Comparison of ENCODE assay signal across 1 cellular context in the genomic region with DNA sequence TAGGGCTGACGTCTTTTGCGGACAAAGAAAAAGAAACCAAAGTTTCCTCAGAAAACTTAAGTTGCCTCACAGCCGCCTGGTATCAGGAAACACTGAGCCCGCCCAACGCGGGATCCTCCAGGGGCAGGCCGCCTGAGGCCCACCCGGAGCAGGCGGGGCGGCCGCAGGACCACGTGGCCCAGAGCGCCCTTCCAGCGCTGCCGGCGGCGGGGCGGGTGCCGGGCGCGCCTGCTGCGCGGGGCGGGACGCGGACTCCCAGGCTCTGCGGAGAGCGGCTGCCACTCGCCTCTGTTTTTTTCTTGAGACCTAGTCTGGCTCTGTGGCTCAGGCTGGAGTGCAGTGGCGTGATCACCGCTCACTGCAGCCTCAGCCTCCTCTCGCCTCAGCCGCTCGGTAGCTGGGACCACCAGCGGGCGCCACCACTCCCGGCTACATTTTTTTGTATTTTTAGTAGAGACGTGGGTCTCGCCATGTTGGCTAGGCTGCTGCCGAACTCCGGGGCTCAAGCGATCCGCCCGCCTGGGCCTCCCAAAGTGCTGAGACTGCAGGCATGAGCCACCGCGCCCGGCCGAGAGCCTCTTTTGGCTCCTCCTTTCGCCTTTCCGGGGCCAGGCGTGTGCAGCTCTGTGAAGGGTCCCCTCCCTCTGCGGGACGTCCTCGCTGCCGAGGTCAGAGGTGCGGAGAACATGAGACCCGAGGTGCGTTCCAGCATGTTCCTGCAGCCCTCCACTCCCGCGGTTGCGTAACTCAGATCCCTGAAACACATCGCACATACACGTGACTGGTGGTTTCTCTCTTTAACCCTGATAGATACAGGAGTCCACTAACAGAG.
A peak's percentile ranks its signal among the peaks of the same experiment; 100 is the strongest.
TF ChIP-seq lines count a peak whose summit lies in the region.

No MANE protein-coding gene starts in this region.

TF ChIP-seq in HepG2, 621 proteins besides CTCF, POLR2A, EP300 and RAD21 (continued from another document and continues in another):
- TF ChIP-seq, protein P1, sequence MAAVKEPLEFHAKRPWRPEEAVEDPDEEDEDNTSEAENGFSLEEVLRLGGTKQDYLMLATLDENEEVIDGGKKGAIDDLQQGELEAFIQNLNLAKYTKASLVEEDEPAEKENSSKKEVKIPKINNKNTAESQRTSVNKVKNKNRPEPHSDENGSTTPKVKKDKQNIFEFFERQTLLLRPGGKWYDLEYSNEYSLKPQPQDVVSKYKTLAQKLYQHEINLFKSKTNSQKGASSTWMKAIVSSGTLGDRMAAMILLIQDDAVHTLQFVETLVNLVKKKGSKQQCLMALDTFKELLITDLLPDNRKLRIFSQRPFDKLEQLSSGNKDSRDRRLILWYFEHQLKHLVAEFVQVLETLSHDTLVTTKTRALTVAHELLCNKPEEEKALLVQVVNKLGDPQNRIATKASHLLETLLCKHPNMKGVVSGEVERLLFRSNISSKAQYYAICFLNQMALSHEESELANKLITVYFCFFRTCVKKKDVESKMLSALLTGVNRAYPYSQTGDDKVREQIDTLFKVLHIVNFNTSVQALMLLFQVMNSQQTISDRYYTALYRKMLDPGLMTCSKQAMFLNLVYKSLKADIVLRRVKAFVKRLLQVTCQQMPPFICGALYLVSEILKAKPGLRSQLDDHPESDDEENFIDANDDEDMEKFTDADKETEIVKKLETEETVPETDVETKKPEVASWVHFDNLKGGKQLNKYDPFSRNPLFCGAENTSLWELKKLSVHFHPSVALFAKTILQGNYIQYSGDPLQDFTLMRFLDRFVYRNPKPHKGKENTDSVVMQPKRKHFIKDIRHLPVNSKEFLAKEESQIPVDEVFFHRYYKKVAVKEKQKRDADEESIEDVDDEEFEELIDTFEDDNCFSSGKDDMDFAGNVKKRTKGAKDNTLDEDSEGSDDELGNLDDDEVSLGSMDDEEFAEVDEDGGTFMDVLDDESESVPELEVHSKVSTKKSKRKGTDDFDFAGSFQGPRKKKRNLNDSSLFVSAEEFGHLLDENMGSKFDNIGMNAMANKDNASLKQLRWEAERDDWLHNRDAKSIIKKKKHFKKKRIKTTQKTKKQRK (IDR thresholded peaks at IDR 0.05; ENCODE audit: low read length): no peak
- TF ChIP-seq ARHGAP35 (CRISPR knock-in tag; IDR thresholded peaks at IDR 0.05; ENCODE audit: borderline replicate concordance): peak; percentile 98
- TF ChIP-seq ZNF572 (CRISPR knock-in tag; IDR thresholded peaks at IDR 0.05): no peak
- peak; percentile 89 for TF ChIP-seq RCOR2 (CRISPR knock-in tag; IDR thresholded peaks at IDR 0.05)
- TF ChIP-seq ARNT (IDR thresholded peaks at IDR 0.05): no peak
- peak; percentile 98; the same call in 1 of the 2 replicates for TF ChIP-seq ZNF598 (CRISPR knock-in tag; IDR thresholded peaks at IDR 0.05; ENCODE audit: borderline replicate concordance)
- peak; percentile 87; the same call in 1 of the 2 replicates for TF ChIP-seq ZNF672 (CRISPR knock-in tag; IDR thresholded peaks at IDR 0.05)
- no peak for TF ChIP-seq HNRNPH1 (optimal IDR thresholded peaks at IDR 0.05; ENCODE audit: low read depth, low read length)
- TF ChIP-seq ZNF12 (CRISPR knock-in tag; IDR thresholded peaks at IDR 0.05): peak; percentile 88; the same call in 1 of the 2 replicates
- TF ChIP-seq, protein P2, sequence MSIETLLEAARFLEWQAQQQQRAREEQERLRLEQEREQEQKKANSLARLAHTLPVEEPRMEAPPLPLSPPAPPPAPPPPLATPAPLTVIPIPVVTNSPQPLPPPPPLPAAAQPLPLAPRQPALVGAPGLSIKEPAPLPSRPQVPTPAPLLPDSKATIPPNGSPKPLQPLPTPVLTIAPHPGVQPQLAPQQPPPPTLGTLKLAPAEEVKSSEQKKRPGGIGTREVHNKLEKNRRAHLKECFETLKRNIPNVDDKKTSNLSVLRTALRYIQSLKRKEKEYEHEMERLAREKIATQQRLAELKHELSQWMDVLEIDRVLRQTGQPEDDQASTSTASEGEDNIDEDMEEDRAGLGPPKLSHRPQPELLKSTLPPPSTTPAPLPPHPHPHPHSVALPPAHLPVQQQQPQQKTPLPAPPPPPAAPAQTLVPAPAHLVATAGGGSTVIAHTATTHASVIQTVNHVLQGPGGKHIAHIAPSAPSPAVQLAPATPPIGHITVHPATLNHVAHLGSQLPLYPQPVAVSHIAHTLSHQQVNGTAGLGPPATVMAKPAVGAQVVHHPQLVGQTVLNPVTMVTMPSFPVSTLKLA (IDR thresholded peaks at IDR 0.05): peak; percentile 76
- TF ChIP-seq TCF7 (IDR thresholded peaks at IDR 0.05; ENCODE audit: low read depth): 0 out of 2 replicates have a peak, but pooled peaks have one; percentile 10
- peak; percentile 97 for TF ChIP-seq ZNF614 (CRISPR knock-in tag; IDR thresholded peaks at IDR 0.05; ENCODE audit: borderline replicate concordance)
- TF ChIP-seq, protein P3, sequence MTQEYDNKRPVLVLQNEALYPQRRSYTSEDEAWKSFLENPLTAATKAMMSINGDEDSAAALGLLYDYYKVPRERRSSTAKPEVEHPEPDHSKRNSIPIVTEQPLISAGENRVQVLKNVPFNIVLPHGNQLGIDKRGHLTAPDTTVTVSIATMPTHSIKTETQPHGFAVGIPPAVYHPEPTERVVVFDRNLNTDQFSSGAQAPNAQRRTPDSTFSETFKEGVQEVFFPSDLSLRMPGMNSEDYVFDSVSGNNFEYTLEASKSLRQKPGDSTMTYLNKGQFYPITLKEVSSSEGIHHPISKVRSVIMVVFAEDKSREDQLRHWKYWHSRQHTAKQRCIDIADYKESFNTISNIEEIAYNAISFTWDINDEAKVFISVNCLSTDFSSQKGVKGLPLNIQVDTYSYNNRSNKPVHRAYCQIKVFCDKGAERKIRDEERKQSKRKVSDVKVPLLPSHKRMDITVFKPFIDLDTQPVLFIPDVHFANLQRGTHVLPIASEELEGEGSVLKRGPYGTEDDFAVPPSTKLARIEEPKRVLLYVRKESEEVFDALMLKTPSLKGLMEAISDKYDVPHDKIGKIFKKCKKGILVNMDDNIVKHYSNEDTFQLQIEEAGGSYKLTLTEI (CRISPR knock-in tag; conservative IDR thresholded peaks at IDR 0.05): no peak; the same call in 1 of the 2 replicates
- TF ChIP-seq, protein P4, sequence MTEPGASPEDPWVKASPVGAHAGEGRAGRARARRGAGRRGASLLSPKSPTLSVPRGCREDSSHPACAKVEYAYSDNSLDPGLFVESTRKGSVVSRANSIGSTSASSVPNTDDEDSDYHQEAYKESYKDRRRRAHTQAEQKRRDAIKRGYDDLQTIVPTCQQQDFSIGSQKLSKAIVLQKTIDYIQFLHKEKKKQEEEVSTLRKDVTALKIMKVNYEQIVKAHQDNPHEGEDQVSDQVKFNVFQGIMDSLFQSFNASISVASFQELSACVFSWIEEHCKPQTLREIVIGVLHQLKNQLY (CRISPR knock-in tag; IDR thresholded peaks at IDR 0.05): peak; percentile 97
- TF ChIP-seq, protein P5, sequence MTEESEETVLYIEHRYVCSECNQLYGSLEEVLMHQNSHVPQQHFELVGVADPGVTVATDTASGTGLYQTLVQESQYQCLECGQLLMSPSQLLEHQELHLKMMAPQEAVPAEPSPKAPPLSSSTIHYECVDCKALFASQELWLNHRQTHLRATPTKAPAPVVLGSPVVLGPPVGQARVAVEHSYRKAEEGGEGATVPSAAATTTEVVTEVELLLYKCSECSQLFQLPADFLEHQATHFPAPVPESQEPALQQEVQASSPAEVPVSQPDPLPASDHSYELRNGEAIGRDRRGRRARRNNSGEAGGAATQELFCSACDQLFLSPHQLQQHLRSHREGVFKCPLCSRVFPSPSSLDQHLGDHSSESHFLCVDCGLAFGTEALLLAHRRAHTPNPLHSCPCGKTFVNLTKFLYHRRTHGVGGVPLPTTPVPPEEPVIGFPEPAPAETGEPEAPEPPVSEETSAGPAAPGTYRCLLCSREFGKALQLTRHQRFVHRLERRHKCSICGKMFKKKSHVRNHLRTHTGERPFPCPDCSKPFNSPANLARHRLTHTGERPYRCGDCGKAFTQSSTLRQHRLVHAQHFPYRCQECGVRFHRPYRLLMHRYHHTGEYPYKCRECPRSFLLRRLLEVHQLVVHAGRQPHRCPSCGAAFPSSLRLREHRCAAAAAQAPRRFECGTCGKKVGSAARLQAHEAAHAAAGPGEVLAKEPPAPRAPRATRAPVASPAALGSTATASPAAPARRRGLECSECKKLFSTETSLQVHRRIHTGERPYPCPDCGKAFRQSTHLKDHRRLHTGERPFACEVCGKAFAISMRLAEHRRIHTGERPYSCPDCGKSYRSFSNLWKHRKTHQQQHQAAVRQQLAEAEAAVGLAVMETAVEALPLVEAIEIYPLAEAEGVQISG (CRISPR knock-in tag; IDR thresholded peaks at IDR 0.05): peak; percentile 93; the same call in 1 of the 2 replicates
- peak; percentile 82 for TF ChIP-seq KDM1A (CRISPR knock-in tag; IDR thresholded peaks at IDR 0.05)
- peak; percentile 82; the same call in 1 of the 2 replicates for TF ChIP-seq ZBTB8A (CRISPR knock-in tag; IDR thresholded peaks at IDR 0.05; ENCODE audit: borderline replicate concordance, low read depth)
- TF ChIP-seq CCAR2 (optimal IDR thresholded peaks at IDR 0.05; ENCODE audit: low read depth, low read length): no peak
- TF ChIP-seq ZNF781 (CRISPR knock-in tag; IDR thresholded peaks at IDR 0.05; ENCODE audit: borderline replicate concordance, not compliant biosample characterization): peak; percentile 100
- TF ChIP-seq, protein P6, sequence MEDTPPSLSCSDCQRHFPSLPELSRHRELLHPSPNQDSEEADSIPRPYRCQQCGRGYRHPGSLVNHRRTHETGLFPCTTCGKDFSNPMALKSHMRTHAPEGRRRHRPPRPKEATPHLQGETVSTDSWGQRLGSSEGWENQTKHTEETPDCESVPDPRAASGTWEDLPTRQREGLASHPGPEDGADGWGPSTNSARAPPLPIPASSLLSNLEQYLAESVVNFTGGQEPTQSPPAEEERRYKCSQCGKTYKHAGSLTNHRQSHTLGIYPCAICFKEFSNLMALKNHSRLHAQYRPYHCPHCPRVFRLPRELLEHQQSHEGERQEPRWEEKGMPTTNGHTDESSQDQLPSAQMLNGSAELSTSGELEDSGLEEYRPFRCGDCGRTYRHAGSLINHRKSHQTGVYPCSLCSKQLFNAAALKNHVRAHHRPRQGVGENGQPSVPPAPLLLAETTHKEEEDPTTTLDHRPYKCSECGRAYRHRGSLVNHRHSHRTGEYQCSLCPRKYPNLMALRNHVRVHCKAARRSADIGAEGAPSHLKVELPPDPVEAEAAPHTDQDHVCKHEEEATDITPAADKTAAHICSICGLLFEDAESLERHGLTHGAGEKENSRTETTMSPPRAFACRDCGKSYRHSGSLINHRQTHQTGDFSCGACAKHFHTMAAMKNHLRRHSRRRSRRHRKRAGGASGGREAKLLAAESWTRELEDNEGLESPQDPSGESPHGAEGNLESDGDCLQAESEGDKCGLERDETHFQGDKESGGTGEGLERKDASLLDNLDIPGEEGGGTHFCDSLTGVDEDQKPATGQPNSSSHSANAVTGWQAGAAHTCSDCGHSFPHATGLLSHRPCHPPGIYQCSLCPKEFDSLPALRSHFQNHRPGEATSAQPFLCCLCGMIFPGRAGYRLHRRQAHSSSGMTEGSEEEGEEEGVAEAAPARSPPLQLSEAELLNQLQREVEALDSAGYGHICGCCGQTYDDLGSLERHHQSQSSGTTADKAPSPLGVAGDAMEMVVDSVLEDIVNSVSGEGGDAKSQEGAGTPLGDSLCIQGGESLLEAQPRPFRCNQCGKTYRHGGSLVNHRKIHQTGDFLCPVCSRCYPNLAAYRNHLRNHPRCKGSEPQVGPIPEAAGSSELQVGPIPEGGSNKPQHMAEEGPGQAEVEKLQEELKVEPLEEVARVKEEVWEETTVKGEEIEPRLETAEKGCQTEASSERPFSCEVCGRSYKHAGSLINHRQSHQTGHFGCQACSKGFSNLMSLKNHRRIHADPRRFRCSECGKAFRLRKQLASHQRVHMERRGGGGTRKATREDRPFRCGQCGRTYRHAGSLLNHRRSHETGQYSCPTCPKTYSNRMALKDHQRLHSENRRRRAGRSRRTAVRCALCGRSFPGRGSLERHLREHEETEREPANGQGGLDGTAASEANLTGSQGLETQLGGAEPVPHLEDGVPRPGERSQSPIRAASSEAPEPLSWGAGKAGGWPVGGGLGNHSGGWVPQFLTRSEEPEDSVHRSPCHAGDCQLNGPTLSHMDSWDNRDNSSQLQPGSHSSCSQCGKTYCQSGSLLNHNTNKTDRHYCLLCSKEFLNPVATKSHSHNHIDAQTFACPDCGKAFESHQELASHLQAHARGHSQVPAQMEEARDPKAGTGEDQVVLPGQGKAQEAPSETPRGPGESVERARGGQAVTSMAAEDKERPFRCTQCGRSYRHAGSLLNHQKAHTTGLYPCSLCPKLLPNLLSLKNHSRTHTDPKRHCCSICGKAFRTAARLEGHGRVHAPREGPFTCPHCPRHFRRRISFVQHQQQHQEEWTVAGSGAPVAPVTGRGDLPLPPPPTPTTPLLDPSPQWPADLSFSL (CRISPR knock-in tag; IDR thresholded peaks at IDR 0.05): peak; percentile 37; the same call in 1 of the 2 replicates
- TF ChIP-seq TARDBP (CRISPR knock-in tag; IDR thresholded peaks at IDR 0.05): peak; percentile 97
- TF ChIP-seq YEATS4 (CRISPR knock-in tag; IDR thresholded peaks at IDR 0.05; ENCODE audit: borderline replicate concordance): peak; percentile 96; the same call in 1 of the 2 replicates
- TF ChIP-seq, protein P7, sequence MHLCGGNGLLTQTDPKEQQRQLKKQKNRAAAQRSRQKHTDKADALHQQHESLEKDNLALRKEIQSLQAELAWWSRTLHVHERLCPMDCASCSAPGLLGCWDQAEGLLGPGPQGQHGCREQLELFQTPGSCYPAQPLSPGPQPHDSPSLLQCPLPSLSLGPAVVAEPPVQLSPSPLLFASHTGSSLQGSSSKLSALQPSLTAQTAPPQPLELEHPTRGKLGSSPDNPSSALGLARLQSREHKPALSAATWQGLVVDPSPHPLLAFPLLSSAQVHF (CRISPR knock-in tag; IDR thresholded peaks at IDR 0.05): peak; percentile 68
- TF ChIP-seq CBX5 (CRISPR knock-in tag; IDR thresholded peaks at IDR 0.05; ENCODE audit: borderline replicate concordance): peak; percentile 99
- 0 out of 2 replicates have a peak, but pooled peaks have one; percentile 77 for TF ChIP-seq ZNF619 (CRISPR knock-in tag; IDR thresholded peaks at IDR 0.05)
- TF ChIP-seq NR2F6 (IDR thresholded peaks at IDR 0.05): peak; percentile 71; the same call in 1 of the 2 replicates
- peak; percentile 95 for TF ChIP-seq NR2F6 (CRISPR knock-in tag; IDR thresholded peaks at IDR 0.05)
- TF ChIP-seq, protein P8, sequence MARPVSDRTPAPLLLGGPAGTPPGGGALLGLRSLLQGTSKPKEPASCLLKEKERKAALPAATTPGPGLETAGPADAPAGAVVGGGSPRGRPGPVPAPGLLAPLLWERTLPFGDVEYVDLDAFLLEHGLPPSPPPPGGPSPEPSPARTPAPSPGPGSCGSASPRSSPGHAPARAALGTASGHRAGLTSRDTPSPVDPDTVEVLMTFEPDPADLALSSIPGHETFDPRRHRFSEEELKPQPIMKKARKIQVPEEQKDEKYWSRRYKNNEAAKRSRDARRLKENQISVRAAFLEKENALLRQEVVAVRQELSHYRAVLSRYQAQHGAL (CRISPR knock-in tag; IDR thresholded peaks at IDR 0.05; ENCODE audit: not compliant biosample characterization): peak; percentile 90
- peak; percentile 75 for TF ChIP-seq ELF1 (CRISPR knock-in tag; IDR thresholded peaks at IDR 0.05)
- TF ChIP-seq, protein P9, sequence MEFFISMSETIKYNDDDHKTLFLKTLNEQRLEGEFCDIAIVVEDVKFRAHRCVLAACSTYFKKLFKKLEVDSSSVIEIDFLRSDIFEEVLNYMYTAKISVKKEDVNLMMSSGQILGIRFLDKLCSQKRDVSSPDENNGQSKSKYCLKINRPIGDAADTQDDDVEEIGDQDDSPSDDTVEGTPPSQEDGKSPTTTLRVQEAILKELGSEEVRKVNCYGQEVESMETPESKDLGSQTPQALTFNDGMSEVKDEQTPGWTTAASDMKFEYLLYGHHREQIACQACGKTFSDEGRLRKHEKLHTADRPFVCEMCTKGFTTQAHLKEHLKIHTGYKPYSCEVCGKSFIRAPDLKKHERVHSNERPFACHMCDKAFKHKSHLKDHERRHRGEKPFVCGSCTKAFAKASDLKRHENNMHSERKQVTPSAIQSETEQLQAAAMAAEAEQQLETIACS (CRISPR knock-in tag; IDR thresholded peaks at IDR 0.05): peak; percentile 63
